In the genomic region with DNA sequence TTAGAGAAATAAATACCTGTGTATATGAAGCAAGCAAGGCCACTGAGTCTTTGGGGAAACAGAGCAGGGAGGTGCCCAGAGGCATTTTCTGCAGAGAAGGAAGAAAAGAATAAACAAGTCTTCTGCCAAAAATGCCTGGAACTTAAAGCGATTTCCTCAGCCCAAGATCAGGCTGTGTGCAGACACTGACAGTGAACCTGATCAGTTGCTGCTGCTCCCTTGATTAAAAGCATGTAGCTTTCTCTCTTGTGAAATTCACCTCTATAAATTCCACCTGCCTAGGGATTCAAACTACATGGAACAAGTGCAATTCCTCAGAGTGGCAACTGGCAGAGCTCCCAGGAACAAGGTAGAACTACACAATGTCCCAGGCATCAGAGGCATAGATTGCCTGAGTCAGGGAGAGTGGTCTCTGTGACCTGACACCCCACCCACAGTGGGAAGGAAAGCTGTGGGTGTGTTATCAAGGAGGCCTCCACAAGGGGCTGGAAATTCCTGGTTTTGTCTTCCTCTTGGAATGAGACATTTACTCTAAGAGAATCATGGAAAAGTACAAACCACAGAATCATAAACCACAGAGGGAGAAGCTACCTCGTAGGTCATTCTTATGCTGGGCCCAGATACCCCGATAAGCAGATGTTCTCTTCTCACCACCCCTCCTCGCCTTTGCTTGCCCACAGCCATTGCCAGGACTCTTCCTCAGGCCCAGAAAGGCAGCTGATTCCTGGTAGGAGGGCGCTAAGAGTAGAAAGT, we compare ENCODE assay signal across 9 cellular contexts. TPM values are rescaled to one million over a fixed set of nuclear protein-coding genes. Genes with fewer than 3 reads are reported as not detected.
DNase-seq lines count a peak whose midpoint lies in the region; ATAC-seq and TF ChIP-seq lines count a peak whose summit lies in the region.
"Had no signal": no experiment of that assay in that cellular context is flagged by ENCODE, and none has a peak within 500 bp of the region (broad histone marks: within the 10 kb centered on the region; RNA-seq: fewer than 3 reads in every experiment).

No MANE protein-coding gene starts in this region.

- ATAC-seq in GM18873 (IDR thresholded peaks at IDR 0.05; ENCODE audit: low FRiP score, unreplicated experiment): no peak

- H3K79me2 ChIP-seq in PC-9 (ENCODE audit: low read depth): no peaks in the 10 kb centered on the region

- H3K4me1 ChIP-seq in PC-9 (replicated peaks; ENCODE audit: insufficient read depth): peaks cover 38% of the 10 kb centered on the region
- peaks cover 26% of the 10 kb centered on the region for H3K4me1 ChIP-seq in neuron (ENCODE audit: insufficient read depth, low read length)

- DNase-seq in AG09309 (ENCODE audit: low read depth) (peak; percentile 90), PC-9 (peak; percentile 52 to 92), endothelial cell (ENCODE audit: low spot score) (no peak), NCI-H748 (lab: John Stamatoyannopoulos, UW; ENCODE audit: unreplicated experiment) (no peak), SIG-M5 treated with dmso at 0.1 percent for 504 hours (lab: John Stamatoyannopoulos, UW; ENCODE audit: unreplicated experiment) (no peak), UCSD-AML1 (lab: John Stamatoyannopoulos, UW; ENCODE audit: unreplicated experiment) (no peak)
- DNase-seq: NCI-H2081 had no signal

- POLR2A ChIA-PET in PC-9 (lab: Charles Lee; ENCODE audit: unreplicated experiment): interaction anchor here (0.7 to 0.8 kb wide), 2 partner anchors 46 to 120 kb away, joined by 3 to 7 read pairs; a partner anchor contains a TSS

- H3K27ac Mint-ChIP-seq in endothelial cell (ENCODE audit: unreplicated experiment): peak overlapping the region; percentile 34

- peaks cover 35% of the 10 kb centered on the region for H3F3A ChIP-seq in PC-9 (ENCODE audit: insufficient read depth, low read depth)

- H3K4me1 Mint-ChIP-seq in endothelial cell (ENCODE audit: unreplicated experiment): peaks cover 36% of the 10 kb centered on the region

- no peaks in the 10 kb centered on the region for H3K9me3 Mint-ChIP-seq in endothelial cell (ENCODE audit: unreplicated experiment)

- no peaks in the 10 kb centered on the region for H4K20me1 ChIP-seq in PC-9 (ENCODE audit: insufficient read depth)

- no peaks in the 10 kb centered on the region for H3K9me2 ChIP-seq in PC-9 (ENCODE audit: insufficient read depth)

- CTCF ChIA-PET in PC-9 (lab: Charles Lee): interaction anchor here (1.0 to 1.2 kb wide), 2 partner anchors 46 to 82 kb away, joined by 3 to 6 read pairs; no protein-coding TSS in a partner anchor

- H3K9me3 ChIP-seq in PC-9 (ENCODE audit: insufficient read depth, low read depth) (no peaks in the 10 kb centered on the region), neuron (ENCODE audit: low read length) (no peaks in the 10 kb centered on the region)

- peaks cover 3% of the 10 kb centered on the region for H3K27me3 Mint-ChIP-seq in endothelial cell (ENCODE audit: unreplicated experiment)

- H3K36me3 ChIP-seq in PC-9 (ENCODE audit: low read depth) (no peaks in the 10 kb centered on the region), neuron (ENCODE audit: insufficient read depth, low read length) (no peaks in the 10 kb centered on the region)

- BruUV-seq in PC-9 (replicated peaks; lab: Mats Ljungman, UMichigan): no TSS peak

- peak overlapping the region; percentile 71 for H3K4me2 ChIP-seq in PC-9

- H3K4me3 Mint-ChIP-seq in endothelial cell (ENCODE audit: unreplicated experiment): no peak overlapping the region

- H3K4me3 ChIP-seq in AG09309 (ENCODE audit: control insufficient read depth, low read depth, low read length) (no peak overlapping the region), PC-9 (no peak overlapping the region), neuron (ENCODE audit: low read length) (no peak overlapping the region)

- TF ChIP-seq CTCF in AG09309 (IDR thresholded peaks at IDR 0.05; ENCODE audit: control insufficient read depth, insufficient read depth, low read depth, low read length, missing control alignments) (no peak), PC-9 (conservative IDR thresholded peaks at IDR 0.05) (no peak), endothelial cell (IDR thresholded peaks at IDR 0.05; ENCODE audit: unreplicated experiment) (no peak)

- intact Hi-C loops in PC-9 (cut with micrococcal nuclease; ENCODE audit: unreplicated experiment): loop anchor here (5.0 kb wide), 2 partner anchors 36 to 134 kb away; a partner anchor contains a TSS

- no peaks in the 10 kb centered on the region for H3K27me3 ChIP-seq in PC-9 (ENCODE audit: insufficient read depth, low read depth)
- H3K27me3 ChIP-seq in neuron (ENCODE audit: insufficient read depth, low read length): no peaks in the 10 kb centered on the region

- peak overlapping the region; percentile 63 for H3K27ac ChIP-seq in PC-9

- no peaks in the 10 kb centered on the region for H3K36me3 Mint-ChIP-seq in endothelial cell (ENCODE audit: low read depth, unreplicated experiment)

- H2AFZ ChIP-seq in PC-9 (no peak overlapping the region), neuron (ENCODE audit: low read depth, low read length) (peak overlapping the region; percentile 5)

RNA-seq across cellular contexts. Expression of a gene that starts 1.8 kb away (rescaled TPM):
- 18.5 and 21.8 TPM in 2 replicates for total RNA-seq in PC-9 (2021)
- 22.5 TPM for total RNA-seq in endothelial cell (ENCODE audit: unreplicated experiment)

Comparison
In these comparisons a context has a peak if more than half of its experiments do, and no peak if none do; other contexts are left out.
1. DNase-seq: peak in AG09309 (single experiment) and PC-9 (2 of 2); none in endothelial cell (single experiment), NCI-H748 (single experiment), SIG-M5 treated with dmso at 0.1 percent for 504 hours (single experiment) and UCSD-AML1 (single experiment).